In genomic region chr4:175871774-175872405, GRCh38 we compare ENCODE assay signal across 1 cellular context.
TF ChIP-seq lines count a peak whose summit lies in the region.

No MANE protein-coding gene starts in this region.

TF ChIP-seq in SK-N-SH treated with all-trans-retinoic acid at 6 μM for 48 hours, 23 proteins besides CTCF, POLR2A, EP300 and RAD21 (continued from another document):
- TF ChIP-seq BACH2 (CRISPR knock-in tag; IDR thresholded peaks at IDR 0.05; ENCODE audit: borderline replicate concordance) (no peak), TCF4 (CRISPR knock-in tag; IDR thresholded peaks at IDR 0.05; ENCODE audit: borderline replicate concordance) (no peak)
TF ChIP-seq in SK-N-SH treated with all-trans-retinoic acid at 6 μM for 48 hours: peak in this region for 0.
